16 cellular contexts compared by ENCODE assay signal in genomic region chr13:41499452-41499851, GRCh38. TPM values are rescaled to one million over a fixed set of nuclear protein-coding genes. Genes with fewer than 3 reads are reported as not detected.
A peak's percentile ranks its signal among the peaks of the same experiment; 100 is the strongest.
DNase-seq lines count a peak whose midpoint lies in the region; ATAC-seq and TF ChIP-seq lines count a peak whose summit lies in the region.
"Had no signal": no experiment of that assay in that cellular context is flagged by ENCODE, and none has a peak within 500 bp of the region (broad histone marks: within the 10 kb centered on the region; RNA-seq: fewer than 3 reads in every experiment).

No MANE protein-coding gene starts in this region.

- no peaks in the 10 kb centered on the region for H3K27me3 ChIP-seq in CD4-positive, CD25-positive, alpha-beta regulatory T cell (ENCODE audit: control insufficient read depth, insufficient read depth, low read length)
- H3K27me3 ChIP-seq in esophagus muscularis mucosa, result no peaks in the 10 kb centered on the region

- H3K79me2 ChIP-seq in OCI-LY7 (ENCODE audit: insufficient read depth, low read depth, low read length), result no peaks in the 10 kb centered on the region

- no peak overlapping the region for H3K4me3 Mint-ChIP-seq in activated CD8-positive, alpha-beta T cell treated with anti-CD3 and anti-CD28 coated beads, Interleukin-2, amount 10 ng/mL, durations not matched to agents 7 days and 5 days
- H3K4me3 Mint-ChIP-seq in activated CD8-positive, alpha-beta T cell treated with anti-CD3 and anti-CD28 coated beads for 36 hours, result no peak overlapping the region
- H3K4me3 Mint-ChIP-seq in CD4-positive, CD25-positive, alpha-beta regulatory T cell, result no peak overlapping the region
- H3K4me3 Mint-ChIP-seq: GM23338 had no signal

- BruUV-seq in OCI-LY7 (replicated peaks; lab: Mats Ljungman, UMichigan), result no TSS peak

- H3K27ac Mint-ChIP-seq in activated CD8-positive, alpha-beta T cell treated with anti-CD3 and anti-CD28 coated beads, Interleukin-2, amount 10 ng/mL, durations not matched to agents 7 days and 5 days, result peak overlapping the region; percentile 33
- no peak overlapping the region for H3K27ac Mint-ChIP-seq in activated CD8-positive, alpha-beta T cell treated with anti-CD3 and anti-CD28 coated beads for 36 hours
- H3K27ac Mint-ChIP-seq in CD4-positive, CD25-positive, alpha-beta regulatory T cell, result peak overlapping the region; percentile 21 to 95 (median 61)
- H3K27ac Mint-ChIP-seq: GM23338 had no signal

- POLR2A ChIA-PET in activated CD8-positive, alpha-beta T cell treated with anti-CD3 and anti-CD28 coated beads, Interleukin-2, amount 10 ng/mL, durations not matched to agents 7 days and 5 days (lab: Charles Lee), result no interaction called here
- POLR2A ChIA-PET in activated CD8-positive, alpha-beta T cell treated with anti-CD3 and anti-CD28 coated beads for 36 hours (lab: Charles Lee), result interaction anchor here (1.1 to 1.7 kb wide), 3 partner anchors 11 to 47 kb away, joined by 3 to 5 read pairs (median 3); no protein-coding TSS in a partner anchor
- POLR2A ChIA-PET in OCI-LY7 (lab: Charles Lee), result interaction anchor here (0.9 to 9.5 kb wide), 6 partner anchors 12 to 94 kb away, joined by 3 to 82 read pairs (median 3); partner anchors contain the start of gene RGCC

- no peaks in the 10 kb centered on the region for H3K27me3 Mint-ChIP-seq in activated CD8-positive, alpha-beta T cell treated with anti-CD3 and anti-CD28 coated beads, Interleukin-2, amount 10 ng/mL, durations not matched to agents 7 days and 5 days (ENCODE audit: low read depth)
- no peaks in the 10 kb centered on the region for H3K27me3 Mint-ChIP-seq in activated CD8-positive, alpha-beta T cell treated with anti-CD3 and anti-CD28 coated beads for 36 hours
- H3K27me3 Mint-ChIP-seq in CD4-positive, CD25-positive, alpha-beta regulatory T cell, result no peaks in the 10 kb centered on the region

- peak overlapping the region; percentile 25 for H2AFZ ChIP-seq in OCI-LY7 (ENCODE audit: low read length)
- H2AFZ ChIP-seq: GM23338 had no signal

- no peak for DNase-seq in activated CD8-positive, alpha-beta T cell treated with anti-CD3 and anti-CD28 coated beads, Interleukin-2, amount 10 ng/mL, durations not matched to agents 7 days and 5 days
- DNase-seq in activated CD8-positive, alpha-beta T cell treated with anti-CD3 and anti-CD28 coated beads for 36 hours, result no peak
- DNase-seq in CD4-positive, CD25-positive, alpha-beta regulatory T cell, result no peak
- no peak for DNase-seq in OCI-LY7 (ENCODE audit: low spot score)
- peak; percentile 85 for DNase-seq in esophagus muscularis mucosa (ENCODE audit: extremely low spot score)
- DNase-seq in NCI-H774 (lab: John Stamatoyannopoulos, UW), result no peak
- DNase-seq: Calu3, NCI-H1436, NCI-H2029 treated with DMSO at 0.1 percent for 48 hours, NCI-H510A treated with DMSO at 0.1 percent for 48 hours, SHP77 treated with DMSO at 0.1 percent for 48 hours had no signal

- no peaks in the 10 kb centered on the region for H3K36me3 ChIP-seq in CD4-positive, CD25-positive, alpha-beta regulatory T cell (ENCODE audit: control insufficient read depth, insufficient read depth, low read length)
- peaks cover 4% of the 10 kb centered on the region for H3K36me3 ChIP-seq in OCI-LY7 (ENCODE audit: insufficient read depth, low read length)
- no peaks in the 10 kb centered on the region for H3K36me3 ChIP-seq in esophagus muscularis mucosa

- no peak overlapping the region for H3K4me3 ChIP-seq in CD4-positive, CD25-positive, alpha-beta regulatory T cell (ENCODE audit: low read depth, low read length)
- no peak overlapping the region for H3K4me3 ChIP-seq in OCI-LY7 (ENCODE audit: low read depth, low read length, poor library complexity, severe bottlenecking)
- no peak overlapping the region for H3K4me3 ChIP-seq in esophagus muscularis mucosa
- H3K4me3 ChIP-seq: GM23338 had no signal

- peaks cover 49% of the 10 kb centered on the region for H3K4me1 ChIP-seq in CD4-positive, CD25-positive, alpha-beta regulatory T cell (ENCODE audit: control insufficient read depth, insufficient read depth, low read length, poor library complexity, severe bottlenecking)
- H3K4me1 ChIP-seq in OCI-LY7 (ENCODE audit: insufficient read depth, low read length, poor library complexity, severe bottlenecking), result peaks cover 98% of the 10 kb centered on the region
- peaks cover 14 to 30% (median 22%) of the 10 kb centered on the region in 4 donors for H3K4me1 ChIP-seq in esophagus muscularis mucosa

- no peaks in the 10 kb centered on the region for H3K9me3 ChIP-seq in CD4-positive, CD25-positive, alpha-beta regulatory T cell (ENCODE audit: control insufficient read depth in 2 of 2, low read length in 2 of 2)
- H3K9me3 ChIP-seq in OCI-LY7 (ENCODE audit: low read length), result peaks cover 4% of the 10 kb centered on the region; the same call in 1 of the 2 replicates
- peaks cover 0 to 4% (median 0%) of the 10 kb centered on the region in 4 donors for H3K9me3 ChIP-seq in esophagus muscularis mucosa

- H4K20me1 ChIP-seq in OCI-LY7 (ENCODE audit: insufficient read depth, low read length), result no peaks in the 10 kb centered on the region

- TF ChIP-seq POLR2A in esophagus muscularis mucosa (IDR thresholded peaks at IDR 0.05; ENCODE audit: low read depth), result no peak

- intact Hi-C loops in activated CD8-positive, alpha-beta T cell treated with anti-CD3 and anti-CD28 coated beads for 36 hours (cut with micrococcal nuclease), result no loop called here
- intact Hi-C loops in OCI-LY7 (cut with micrococcal nuclease; ENCODE audit: unreplicated experiment), result no loop called here
- intact Hi-C loops in esophagus muscularis mucosa (cut with DNase I), result no loop called here

- no peak for ATAC-seq in activated CD8-positive, alpha-beta T cell treated with anti-CD3 and anti-CD28 coated beads, Interleukin-2, amount 10 ng/mL, durations not matched to agents 7 days and 5 days
- ATAC-seq in activated CD8-positive, alpha-beta T cell treated with anti-CD3 and anti-CD28 coated beads for 36 hours, result no peak
- ATAC-seq in CD4-positive, CD25-positive, alpha-beta regulatory T cell (ENCODE audit: low read depth in 2 of 2), result no peak
- ATAC-seq in HG03175 (IDR thresholded peaks at IDR 0.05; ENCODE audit: unreplicated experiment), result no peak
- ATAC-seq in GM21515 (IDR thresholded peaks at IDR 0.05; ENCODE audit: unreplicated experiment), result no peak
- ATAC-seq: GM23338 had no signal

- CTCF ChIA-PET in activated CD8-positive, alpha-beta T cell treated with anti-CD3 and anti-CD28 coated beads, Interleukin-2, amount 10 ng/mL, durations not matched to agents 7 days and 5 days (lab: Charles Lee), result interaction anchor here (1.0 to 10.0 kb wide), 2 partner anchors 12 to 40 kb away, joined by 3 to 59 read pairs; no protein-coding TSS in a partner anchor
- CTCF ChIA-PET in activated CD8-positive, alpha-beta T cell treated with anti-CD3 and anti-CD28 coated beads for 36 hours (lab: Charles Lee), result interaction anchor here (1.0 to 9.3 kb wide), 3 partner anchors 29 to 40 kb away, joined by 3 to 66 read pairs (median 3); no protein-coding TSS in a partner anchor
- CTCF ChIA-PET in OCI-LY7 (lab: Charles Lee; ENCODE audit: unreplicated experiment), result interaction anchor here (0.7 to 3.7 kb wide), 4 partner anchors 34 to 40 kb away, joined by 3 to 24 read pairs (median 4); no protein-coding TSS in a partner anchor

- H3K36me3 Mint-ChIP-seq in activated CD8-positive, alpha-beta T cell treated with anti-CD3 and anti-CD28 coated beads, Interleukin-2, amount 10 ng/mL, durations not matched to agents 7 days and 5 days (ENCODE audit: low read depth), result peaks cover 5% of the 10 kb centered on the region
- peaks cover 4% of the 10 kb centered on the region for H3K36me3 Mint-ChIP-seq in activated CD8-positive, alpha-beta T cell treated with anti-CD3 and anti-CD28 coated beads for 36 hours (ENCODE audit: low read depth)
- peaks cover 11% of the 10 kb centered on the region for H3K36me3 Mint-ChIP-seq in CD4-positive, CD25-positive, alpha-beta regulatory T cell
- H3K36me3 Mint-ChIP-seq: IgD-negative memory B cell had no signal

- no peak overlapping the region for H3K27ac ChIP-seq in CD4-positive, CD25-positive, alpha-beta regulatory T cell (ENCODE audit: insufficient read depth, low read length, poor library complexity, severe bottlenecking)
- H3K27ac ChIP-seq in OCI-LY7 (ENCODE audit: low read depth, low read length, poor library complexity, severe bottlenecking) (peak overlapping the region; percentile 98), esophagus muscularis mucosa (replicated peaks in 1 of 4) (no peak overlapping the region)
- H3K27ac ChIP-seq: C4-2B had no signal

- H3K4me2 ChIP-seq in OCI-LY7 (ENCODE audit: low read length), result peak overlapping the region; percentile 88
- H3K4me2 ChIP-seq: GM23338 had no signal

- TF ChIP-seq EP300 in esophagus muscularis mucosa (IDR thresholded peaks at IDR 0.05), result no peak

- WGBS in esophagus muscularis mucosa, result 91% methylated on average over 5 of the region's 5 CpGs

- H3K9me3 Mint-ChIP-seq in activated CD8-positive, alpha-beta T cell treated with anti-CD3 and anti-CD28 coated beads, Interleukin-2, amount 10 ng/mL, durations not matched to agents 7 days and 5 days (ENCODE audit: insufficient read depth), result no peaks in the 10 kb centered on the region
- peaks cover 3% of the 10 kb centered on the region for H3K9me3 Mint-ChIP-seq in activated CD8-positive, alpha-beta T cell treated with anti-CD3 and anti-CD28 coated beads for 36 hours
- peaks cover 0 to 3% (median 0%) of the 10 kb centered on the region in 7 donors for H3K9me3 Mint-ChIP-seq in CD4-positive, CD25-positive, alpha-beta regulatory T cell

- H3K9me2 ChIP-seq in OCI-LY7 (ENCODE audit: insufficient read depth, low read length), result no peaks in the 10 kb centered on the region

- peaks cover 43% of the 10 kb centered on the region for H3K4me1 Mint-ChIP-seq in activated CD8-positive, alpha-beta T cell treated with anti-CD3 and anti-CD28 coated beads, Interleukin-2, amount 10 ng/mL, durations not matched to agents 7 days and 5 days (ENCODE audit: low read depth)
- H3K4me1 Mint-ChIP-seq in activated CD8-positive, alpha-beta T cell treated with anti-CD3 and anti-CD28 coated beads for 36 hours (ENCODE audit: low read depth), result peaks cover 76% of the 10 kb centered on the region
- peaks cover 20 to 89% (median 54%) of the 10 kb centered on the region in 4 donors for H3K4me1 Mint-ChIP-seq in CD4-positive, CD25-positive, alpha-beta regulatory T cell
- H3K4me1 Mint-ChIP-seq: GM23338 had no signal

- TF ChIP-seq CTCF in activated CD8-positive, alpha-beta T cell treated with anti-CD3 and anti-CD28 coated beads for 36 hours (IDR thresholded peaks at IDR 0.05), result no peak
- no peak for TF ChIP-seq CTCF in OCI-LY7 (conservative IDR thresholded peaks at IDR 0.05; ENCODE audit: low read length)
- TF ChIP-seq CTCF in esophagus muscularis mucosa (IDR thresholded peaks at IDR 0.05), result no peak

RNA-seq across cellular contexts. Expression of gene RGCC, which starts 42.1 kb away (rescaled TPM):
- 10 to 100 TPM; 23.8 to 23.9 TPM for total RNA-seq in activated CD8-positive, alpha-beta T cell treated with anti-CD3 and anti-CD28 coated beads, Interleukin-2, amount 10 ng/mL, durations not matched to agents 7 days and 5 days
- total RNA-seq in activated CD8-positive, alpha-beta T cell treated with anti-CD3 and anti-CD28 coated beads for 36 hours, result 100 to 1,000 TPM; 135 to 143 TPM
- 370 TPM for total RNA-seq in CD4-positive, CD25-positive, alpha-beta regulatory T cell
- polyA plus RNA-seq in CD4-positive, CD25-positive, alpha-beta regulatory T cell, result 100 to 1,000 TPM; 101 to 179 (median 128) TPM
- 219 and 274 TPM in 2 replicates for total RNA-seq in OCI-LY7 (2014; rRNA removed; shearing (Covaris generic))
- 89.5 and 101 TPM in 2 replicates for total RNA-seq in OCI-LY7 (2022)
- total RNA-seq in esophagus muscularis mucosa, result 100 to 1,000 TPM in 1 of 4 donors, 10 to 100 TPM in 3; 56.5 to 142 (median 77.1) TPM
